16 cellular contexts compared by ENCODE assay signal in genomic region chr20:6164421-6165341, GRCh38. TPM values are rescaled to one million over a fixed set of nuclear protein-coding genes. Genes with fewer than 3 reads are reported as not detected.
DNase-seq lines count a peak whose midpoint lies in the region; ATAC-seq, FAIRE-seq and TF ChIP-seq lines count a peak whose summit lies in the region.
"Had no signal": no experiment of that assay in that cellular context is flagged by ENCODE, and none has a peak within 500 bp of the region (broad histone marks: within the 10 kb centered on the region; RNA-seq: fewer than 3 reads in every experiment).

No MANE protein-coding gene starts in this region.

- TF ChIP-seq CTCF in A549 (IDR thresholded peaks at IDR 0.05) (no peak), bronchial epithelial cell (IDR thresholded peaks at IDR 0.05; ENCODE audit: insufficient read depth, low read length, severe bottlenecking) (no peak)

- H3K4me3 ChIP-seq in A549 (no peak overlapping the region), bronchial epithelial cell (ENCODE audit: low read depth, low read length) (no peak overlapping the region)
- H3K4me3 ChIP-seq: BLaER1 treated with 17β-estradiol and CSF1 and Interleukin-3, amounts not matched to agents 10 nM and 100 nM; hepatocyte; SK-N-MC; stomach had no signal

- TF ChIP-seq POLR2A in A549 (IDR thresholded peaks at IDR 0.05; ENCODE audit: low read length), result no peak

- WGBS in A549 (ENCODE audit: missing lambda C conversion rate), result 31% methylated on average over 10 of the region's 10 CpGs

- no peaks in the 10 kb centered on the region for H3K9me3 ChIP-seq in A549
- H3K9me3 ChIP-seq: stomach had no signal

- CTCF ChIA-PET in A549 (lab: Yijun Ruan, JAX), result interaction anchor here (0.6 kb wide), 1 partner anchor 649 kb away, joined by 3 read pairs; no protein-coding TSS in a partner anchor

- H3K4me1 ChIP-seq in A549, result peaks cover 16% of the 10 kb centered on the region; the same call in 2 of the 3 replicates
- H3K4me1 ChIP-seq: BLaER1 treated with 17β-estradiol and CSF1 and Interleukin-3, amounts not matched to agents 10 nM and 100 nM had no signal

- no peak for DNase-seq in A549 (ENCODE audit: low read depth in 1 of 2, low spot score in 1 of 2)
- DNase-seq in M059J (ENCODE audit: low read depth), result peak; percentile 60
- DNase-seq in bronchial epithelial cell (ENCODE audit: low read depth), result peak; percentile 18
- DNase-seq in left kidney (ENCODE audit: low read depth, low spot score), result peak; percentile 30
- DNase-seq in germinal center (ENCODE audit: low spot score), result no peak
- DNase-seq in HuH-7.5 (ENCODE audit: low spot score), result no peak
- no peak for DNase-seq in cerebellar cortex (ENCODE audit: low spot score)
- DNase-seq: activated CD8-positive, alpha-beta memory T cell treated with anti-CD3 and anti-CD28 coated beads, Interleukin-2, amount 50 U/mL, for 48 hours; effector CD8-positive, alpha-beta T cell; Karpas-422; stomach had no signal

- peak; percentile 29 to 78; a peak in 4 of 5 replicates for TF ChIP-seq EP300 in A549 (IDR thresholded peaks at IDR 0.05)

- H3K36me3 ChIP-seq in bronchial epithelial cell (ENCODE audit: control insufficient read depth, insufficient read depth, low read length), result no peaks in the 10 kb centered on the region
- H3K36me3 ChIP-seq: BLaER1 treated with 17β-estradiol and CSF1 and Interleukin-3, amounts not matched to agents 10 nM and 100 nM; stomach had no signal

- peak overlapping the region; percentile 37 for H3K4me2 ChIP-seq in A549
- H3K4me2 ChIP-seq: BLaER1 treated with 17β-estradiol and CSF1 and Interleukin-3, amounts not matched to agents 10 nM and 100 nM; hepatocyte had no signal

- peak overlapping the region; percentile 52 to 53; a peak in 5 of 6 replicates for H3K27ac ChIP-seq in A549
- H3K27ac ChIP-seq: BLaER1 treated with 17β-estradiol and CSF1 and Interleukin-3, amounts not matched to agents 10 nM and 100 nM; hepatocyte; SK-N-MC had no signal

- TF ChIP-seq RAD21 in A549 (conservative IDR thresholded peaks at IDR 0.05 in 1 of 2, IDR thresholded peaks at IDR 0.05 in 1 of 2), result no peak

- POLR2A ChIA-PET in A549 (lab: Yijun Ruan, JAX), result no interaction called here

- ATAC-seq in A549, result no peak
- no peak for ATAC-seq in GM19455 (IDR thresholded peaks at IDR 0.05; ENCODE audit: unreplicated experiment)
- ATAC-seq: WTC11 had no signal

- FAIRE-seq in A549 (lab: Jason Lieb, UNC) (peak; percentile 13), bronchial epithelial cell (lab: Jason Lieb, UNC) (no peak)

- peaks cover 6% of the 10 kb centered on the region for H3K27me3 ChIP-seq in bronchial epithelial cell (ENCODE audit: control insufficient read depth, insufficient read depth, low read length)
- H3K27me3 ChIP-seq: BLaER1 treated with 17β-estradiol and CSF1 and Interleukin-3, amounts not matched to agents 10 nM and 100 nM; hepatocyte; stomach had no signal

TF ChIP-seq in A549, 52 proteins besides CTCF, POLR2A, EP300 and RAD21:
- TF ChIP-seq FOSL2 (IDR thresholded peaks at IDR 0.05) (peak; percentile 45; the same call in 1 of the 2 replicates), FOSL2 (CRISPR knock-in tag; IDR thresholded peaks at IDR 0.05) (no peak), SMC3 (IDR thresholded peaks at IDR 0.05) (no peak), HEYL (CRISPR knock-in tag; IDR thresholded peaks at IDR 0.05) (no peak), JUN (IDR thresholded peaks at IDR 0.05) (peak in 1 of 2 experiments; percentile 44; a peak in 2 of 5 replicates), CEBPB (IDR thresholded peaks at IDR 0.05) (0 out of 4 replicates have a peak, but pooled peaks of 1 of the 2 experiments have one; percentile 38), JUNB (IDR thresholded peaks at IDR 0.05) (peak; percentile 42; the same call in 1 of the 2 replicates)
- TF ChIP-seq, protein P1, sequence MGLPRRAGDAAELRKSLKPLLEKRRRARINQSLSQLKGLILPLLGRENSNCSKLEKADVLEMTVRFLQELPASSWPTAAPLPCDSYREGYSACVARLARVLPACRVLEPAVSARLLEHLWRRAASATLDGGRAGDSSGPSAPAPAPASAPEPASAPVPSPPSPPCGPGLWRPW (IDR thresholded peaks at IDR 0.05), result no peak

RNA-seq across cellular contexts. Expression of gene FERMT1, which starts 41.9 kb away (rescaled TPM):
- polyA plus RNA-seq in A549 (2011; rRNA removed) (19.1 and 22.5 TPM in 2 replicates), A549 (2017; fragmentation: RNase III; extraction: RNeasy Plus Mini Kit Qiagen cat#74134 plus additional on column Dnase treatment) (12.7 to 16.4 TPM (median 13.4 TPM) in 3 replicates)
- 7.8 and 9.7 TPM in 2 replicates for polyA plus RNA-seq in A549 (2012; cell fraction: cytosol; rRNA removed)
- 6.7 and 8.5 TPM in 2 replicates for polyA plus RNA-seq in A549 (2012; cell fraction: nucleus; rRNA removed)
- polyA minus RNA-seq in A549 (2011; rRNA and poly(A)+ RNA removed), result 11.2 and 15.5 TPM in 2 replicates
- total RNA-seq in M059J (2014; rRNA removed; shearing (Covaris generic)), result 2.0 and 2.2 TPM in 2 replicates
- 26.6 and 60.6 TPM in 2 replicates for total RNA-seq in bronchial epithelial cell

Comparison
In these comparisons a context has a peak if more than half of its experiments do, and no peak if none do; other contexts are left out.
1. DNase-seq: peak in M059J (single experiment), bronchial epithelial cell (single experiment) and left kidney (single experiment); none in A549 (0 of 2), germinal center (single experiment), HuH-7.5 (single experiment) and cerebellar cortex (single experiment).